In the genomic region with DNA sequence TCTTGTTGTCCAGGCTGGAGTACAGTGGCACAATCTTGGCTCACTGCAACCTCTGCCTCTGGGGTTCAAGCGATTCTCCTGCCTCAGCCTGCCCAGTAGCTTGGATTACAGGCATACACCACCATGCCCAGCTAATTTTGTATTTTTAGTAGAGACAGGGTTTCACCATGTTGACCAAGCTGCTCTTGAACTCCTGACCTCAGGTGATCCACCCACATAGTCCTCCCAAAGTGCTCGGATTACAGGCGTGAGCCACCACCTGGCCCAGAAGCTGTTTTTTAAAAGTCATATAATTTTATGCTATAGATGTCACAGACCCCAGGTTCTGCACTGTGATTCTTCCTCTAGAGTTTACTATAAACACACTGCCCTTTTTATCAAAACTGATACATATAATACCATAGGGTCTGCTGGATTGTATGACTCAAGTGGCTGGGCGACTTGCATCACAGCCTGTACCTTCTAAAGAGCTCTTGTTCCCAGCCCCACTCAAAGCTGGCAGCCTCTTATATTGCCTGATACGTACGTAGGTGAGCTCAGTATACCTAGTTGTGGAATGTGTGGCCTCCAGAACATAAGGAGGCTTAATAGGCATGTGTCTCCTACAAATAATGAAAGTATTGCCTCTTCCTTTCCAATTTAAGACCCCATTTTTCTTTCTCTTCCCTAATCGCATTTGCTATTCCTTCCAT, we compare ENCODE assay signal across 17 cellular contexts.
DNase-seq lines count a peak whose midpoint lies in the region; ATAC-seq and TF ChIP-seq lines count a peak whose summit lies in the region.
"Had no signal": no experiment of that assay in that cellular context is flagged by ENCODE, and none has a peak within 500 bp of the region (broad histone marks: within the 10 kb centered on the region; RNA-seq: fewer than 3 reads in every experiment).

No MANE protein-coding gene starts in this region.

- no peaks in the 10 kb centered on the region for H3K4me1 ChIP-seq in left lung
- H3K4me1 ChIP-seq in lung (ENCODE audit: control insufficient read depth in 2 of 2, insufficient read depth in 2 of 2, low read length in 2 of 2), result no peaks in the 10 kb centered on the region
- H3K4me1 ChIP-seq: BE2C, HAP-1 had no signal

- H3K27me3 ChIP-seq in left lung (no peaks in the 10 kb centered on the region), lung (ENCODE audit: control insufficient read depth, insufficient read depth) (no peaks in the 10 kb centered on the region)
- H3K27me3 ChIP-seq: BE2C had no signal

- peak; percentile 12 for DNase-seq in NCI-H510A (lab: John Stamatoyannopoulos, UW)
- DNase-seq in NCI-H510A treated with DMSO at 0.1 percent for 48 hours (lab: John Stamatoyannopoulos, UW), result no peak
- peak in 1 of 2 donors; percentile 48 for DNase-seq in left lung
- peak; percentile 67 for DNase-seq in lung (ENCODE audit: low spot score)
- DNase-seq in stimulated activated naive CD4-positive, alpha-beta T cell (lab: John Stamatoyannopoulos, UW), result no peak
- DNase-seq: ACHN; BE2C; C1 segment of cervical spinal cord; CD4-positive, CD25-positive, alpha-beta regulatory T cell; CD8-positive, alpha-beta memory T cell; COR-L47; DMS 273 treated with DMSO at 0.1 percent for 48 hours; DMS53; DND-41; GM23248 had no signal

- intact Hi-C loops in left lung (cut with DNase I), result no loop called here

- peaks cover 0 to 2% of the 10 kb centered on the region in 2 donors for H3K9me3 ChIP-seq in left lung
- H3K9me3 ChIP-seq in lung (ENCODE audit: control insufficient read depth in 2 of 2, insufficient read depth in 1 of 2, low read length in 1 of 2), result peaks cover 0 to 3% of the 10 kb centered on the region in 2 donors
- H3K9me3 ChIP-seq: BE2C, HAP-1 had no signal

- H3K36me3 ChIP-seq in left lung, result no peaks in the 10 kb centered on the region
- H3K36me3 ChIP-seq in lung (ENCODE audit: control insufficient read depth in 2 of 2, insufficient read depth in 2 of 2, low read length in 2 of 2), result no peaks in the 10 kb centered on the region
- H3K36me3 ChIP-seq: BE2C, HAP-1 had no signal

- no peak overlapping the region for H3K27ac ChIP-seq in left lung
- H3K27ac ChIP-seq in lung (ENCODE audit: low read depth in 1 of 2, low read length in 1 of 2), result no peak overlapping the region
- H3K27ac ChIP-seq: GM23248 had no signal

- H3K4me3 ChIP-seq in left lung, result no peak overlapping the region
- H3K4me3 ChIP-seq in lung, result no peak overlapping the region
- H3K4me3 ChIP-seq: GM23248, HAP-1 had no signal

- ATAC-seq in left lung (peak; percentile 95), lung (ENCODE audit: insufficient read depth, low FRiP score) (peak; percentile 62), GM18909 (IDR thresholded peaks at IDR 0.05; ENCODE audit: poor library complexity, unreplicated experiment) (no peak)

- TF ChIP-seq CTCF in left lung (IDR thresholded peaks at IDR 0.05), result no peak
- TF ChIP-seq CTCF in lung (IDR thresholded peaks at IDR 0.05; ENCODE audit: control extremely low read depth, extremely low read depth), result no peak

- WGBS in lung, 2 donors, result 77 to 91% methylated on average over 7 of the region's 7 CpGs

Comparison
In these comparisons a context has a peak if more than half of its experiments do, and no peak if none do; other contexts are left out.
1. DNase-seq: peak in NCI-H510A (single experiment) and lung (single experiment); none in NCI-H510A treated with DMSO at 0.1 percent for 48 hours (single experiment) and stimulated activated naive CD4-positive, alpha-beta T cell (0 of 6).